Comparison of ENCODE assay signal across 8 cellular contexts in genomic region chr16:11094075-11094593, GRCh38.
DNase-seq lines count a peak whose midpoint lies in the region; ATAC-seq and TF ChIP-seq lines count a peak whose summit lies in the region.

No MANE protein-coding gene starts in this region.

- 66 to 75% methylated on average over 4 of the region's 4 CpGs for WGBS in heart right ventricle, 2 donors

- no peak for TF ChIP-seq POLR2A in breast epithelium (IDR thresholded peaks at IDR 0.05)

- no peaks in the 10 kb centered on the region for H3K9me3 Mint-ChIP-seq in MCF 10A (ENCODE audit: unreplicated experiment)

- POLR2A ChIA-PET in MCF 10A (lab: Yijun Ruan, JAX) = no interaction called here

- H3K27me3 Mint-ChIP-seq in MCF 10A (ENCODE audit: insufficient read depth, unreplicated experiment) = no peaks in the 10 kb centered on the region

- H3K36me3 Mint-ChIP-seq in MCF 10A (ENCODE audit: insufficient read depth, unreplicated experiment) = peaks cover 14% of the 10 kb centered on the region

- DNase-seq in MCF 10A (ENCODE audit: unreplicated experiment) (peak; percentile 11), breast epithelium (ENCODE audit: low spot score in 2 of 2) (no peak), fibroblast of peridontal ligament (ENCODE audit: extremely low read depth) (peak; percentile 39), heart right ventricle (no peak)
- peak; percentile 21 for DNase-seq in activated CD4-positive, CD25-positive, alpha-beta regulatory T cell treated with anti-CD3 and anti-CD28 coated beads, Interleukin-2, amount 50 U/mL, for 16 hours (ENCODE audit: low read depth, low spot score)
- peak; percentile 18 to 63 for DNase-seq in stimulated activated CD8-positive, alpha-beta memory T cell treated with anti-CD3 and anti-CD28 coated beads, Interleukin-15, amount 100 ng/mL, for 4 hours (ENCODE audit: low read depth in 2 of 2)
- DNase-seq in effector memory CD4-positive, alpha-beta T cell = no peak

- H3K27ac Mint-ChIP-seq in MCF 10A (ENCODE audit: low read depth, unreplicated experiment) = peak overlapping the region; percentile 23

- CTCF ChIA-PET in MCF 10A (lab: Yijun Ruan, JAX) = interaction anchor here (1.0 kb wide), 1 partner anchor 149 kb away, joined by 3 read pairs; no protein-coding TSS in a partner anchor

- H3K4me3 ChIP-seq in breast epithelium (no peak overlapping the region), heart right ventricle (no peak overlapping the region)
- no peak overlapping the region for H3K4me3 ChIP-seq in effector memory CD4-positive, alpha-beta T cell (ENCODE audit: insufficient read depth, low read depth, low read length, poor library complexity, severe bottlenecking)

- H3K27me3 ChIP-seq in breast epithelium = no peaks in the 10 kb centered on the region
- no peaks in the 10 kb centered on the region for H3K27me3 ChIP-seq in effector memory CD4-positive, alpha-beta T cell (replicated peaks; ENCODE audit: control insufficient read depth, insufficient read depth, low read length, poor library complexity, severe bottlenecking)
- no peaks in the 10 kb centered on the region for H3K27me3 ChIP-seq in heart right ventricle

- H3K4me1 ChIP-seq in breast epithelium = no peaks in the 10 kb centered on the region
- H3K4me1 ChIP-seq in effector memory CD4-positive, alpha-beta T cell (ENCODE audit: control insufficient read depth, insufficient read depth, low read length, poor library complexity, severe bottlenecking) = peaks cover 23% of the 10 kb centered on the region
- H3K4me1 ChIP-seq in heart right ventricle = peaks cover 0 to 13% (median 0%) of the 10 kb centered on the region in 9 donors

- intact Hi-C loops in MCF 10A (cut with micrococcal nuclease) = loop anchor here (5.0 kb wide), 1 partner anchor 212 kb away; no protein-coding TSS in a partner anchor
- intact Hi-C loops in breast epithelium (cut with DNase I; ENCODE audit: low total_unique reads) = no loop called here
- intact Hi-C loops in heart right ventricle (cut with DNase I) = no loop called here

- H3K4me1 Mint-ChIP-seq in MCF 10A (ENCODE audit: insufficient read depth, unreplicated experiment) = peaks cover 14% of the 10 kb centered on the region

- H3K36me3 ChIP-seq in breast epithelium (no peaks in the 10 kb centered on the region), heart right ventricle (peaks cover 0 to 35% (median 0%) of the 10 kb centered on the region in 9 donors)
- no peaks in the 10 kb centered on the region for H3K36me3 ChIP-seq in effector memory CD4-positive, alpha-beta T cell (ENCODE audit: control insufficient read depth, insufficient read depth, low read length)

- ATAC-seq in HG03354 (IDR thresholded peaks at IDR 0.05; ENCODE audit: poor library complexity, severe bottlenecking, unreplicated experiment) = peak; percentile 67
- no peak for ATAC-seq in heart right ventricle

- H3K9me3 ChIP-seq in breast epithelium = no peaks in the 10 kb centered on the region
- H3K9me3 ChIP-seq in effector memory CD4-positive, alpha-beta T cell (ENCODE audit: control insufficient read depth, low read length) = no peaks in the 10 kb centered on the region
- H3K9me3 ChIP-seq in heart right ventricle = no peaks in the 10 kb centered on the region

- TF ChIP-seq CTCF in MCF 10A (IDR thresholded peaks at IDR 0.05; ENCODE audit: unreplicated experiment) (no peak), breast epithelium (IDR thresholded peaks at IDR 0.05) (no peak), heart right ventricle (IDR thresholded peaks at IDR 0.05) (no peak)

- no TSS peak for BruUV-seq in MCF 10A (replicated peaks; lab: Mats Ljungman, UMichigan)

- H3K4me3 Mint-ChIP-seq in MCF 10A (ENCODE audit: unreplicated experiment) = no peak overlapping the region

- H3K27ac ChIP-seq in breast epithelium (no peak overlapping the region), heart right ventricle (peak overlapping the region in 1 of 10 donors; percentile 0)
- no peak overlapping the region for H3K27ac ChIP-seq in effector memory CD4-positive, alpha-beta T cell (ENCODE audit: insufficient read depth, low read length, poor library complexity, severe bottlenecking)

Comparison
In these comparisons a context has a peak if more than half of its experiments do, and no peak if none do; other contexts are left out.
1. DNase-seq: peak in MCF 10A (single experiment), activated CD4-positive, CD25-positive, alpha-beta regulatory T cell treated with anti-CD3 and anti-CD28 coated beads, Interleukin-2, amount 50 U/mL, for 16 hours (single experiment), fibroblast of peridontal ligament (single experiment) and stimulated activated CD8-positive, alpha-beta memory T cell treated with anti-CD3 and anti-CD28 coated beads, Interleukin-15, amount 100 ng/mL, for 4 hours (2 of 2); none in breast epithelium (0 of 2), effector memory CD4-positive, alpha-beta T cell (0 of 3) and heart right ventricle (0 of 2).